ENCODE assay signal across 9 cellular contexts in the genomic region with DNA sequence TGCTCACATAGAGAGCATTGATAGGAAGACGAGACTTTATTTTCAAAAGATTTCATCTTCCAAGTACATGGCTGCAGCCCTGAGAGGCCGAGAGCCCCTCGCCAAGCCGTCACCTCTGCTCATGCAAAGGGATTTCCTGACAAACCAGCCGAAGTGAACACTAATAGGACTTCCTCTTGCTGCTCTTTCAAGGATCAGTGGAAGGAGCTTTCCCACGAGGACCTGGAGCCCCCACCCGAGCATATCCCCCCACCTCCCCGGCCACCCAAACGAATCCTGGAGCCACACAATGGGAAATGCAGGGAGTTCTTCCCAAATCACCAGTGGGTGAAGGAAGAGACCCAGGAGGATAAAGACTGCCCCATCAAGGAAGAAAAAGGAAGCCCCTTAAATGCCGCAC.
"Had no signal": no experiment of that assay in that cellular context is flagged by ENCODE, and none has a peak within 500 bp of the region (broad histone marks: within the 10 kb centered on the region; RNA-seq: fewer than 3 reads in every experiment).

No MANE protein-coding gene starts in this region.

- H3K9me3 Mint-ChIP-seq: activated naive CD4-positive, alpha-beta T cell treated with anti-CD3 and anti-CD28 coated beads, Interleukin-2, amount 50 U/mL, for 24 hours; mesothelial cell of epicardium; neural crest cell; T-helper 2 cell treated with Interferon-gamma antibody and Interleukin-4, amounts not matched to agents 5 μg/mL and 100 μg/mL, for 36 hours had no signal

- H3K9me3 ChIP-seq: esophagus muscularis mucosa, tibial nerve, uterus had no signal

- H3K4me1 Mint-ChIP-seq: mesothelial cell of epicardium, neural crest cell had no signal

- DNase-seq: amniotic stem cell; stimulated activated naive CD4-positive, alpha-beta T cell treated with Interleukin-2 at 50 U/mL for 16 hours had no signal

- H3K4me3 Mint-ChIP-seq: activated naive CD4-positive, alpha-beta T cell treated with anti-CD3 and anti-CD28 coated beads, Interleukin-2, amount 50 U/mL, for 24 hours; mesothelial cell of epicardium; neural crest cell; T-helper 2 cell treated with Interferon-gamma antibody and Interleukin-4, amounts not matched to agents 5 μg/mL and 100 μg/mL, for 36 hours had no signal

- H3K27ac Mint-ChIP-seq: activated naive CD4-positive, alpha-beta T cell treated with anti-CD3 and anti-CD28 coated beads, Interleukin-2, amount 50 U/mL, for 24 hours; mesothelial cell of epicardium; T-helper 2 cell treated with Interferon-gamma antibody and Interleukin-4, amounts not matched to agents 5 μg/mL and 100 μg/mL, for 36 hours had no signal

- H3K4me3 ChIP-seq: esophagus muscularis mucosa, tibial nerve, uterus had no signal

- H3K27me3 ChIP-seq: esophagus muscularis mucosa, tibial nerve, uterus had no signal

- H3K27ac ChIP-seq: esophagus muscularis mucosa, tibial nerve, uterus had no signal

- H3K4me1 ChIP-seq: uterus had no signal

- H3K36me3 ChIP-seq: uterus had no signal

- H3K27me3 Mint-ChIP-seq: activated naive CD4-positive, alpha-beta T cell treated with anti-CD3 and anti-CD28 coated beads, Interleukin-2, amount 50 U/mL, for 24 hours had no signal
